ENCODE assay signal across 25 cellular contexts in the genomic region with DNA sequence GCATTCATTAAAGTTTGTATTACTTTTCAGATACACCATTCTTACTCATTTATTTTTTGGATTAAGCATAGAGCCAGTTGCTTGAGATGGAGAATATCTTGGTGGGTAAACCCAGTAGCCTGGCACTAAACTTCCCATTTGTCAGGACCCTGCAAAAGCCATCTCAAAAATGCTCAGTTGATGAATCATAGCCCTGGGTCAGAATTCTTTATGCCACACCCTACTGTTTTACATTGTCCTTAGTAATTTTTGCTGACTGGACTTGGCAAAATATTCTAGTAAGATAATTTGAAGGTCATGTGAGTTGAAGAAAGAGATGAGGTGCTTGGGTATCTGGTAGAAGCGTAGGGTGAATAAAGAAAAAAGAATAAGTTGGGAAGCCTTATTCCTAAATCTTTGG. TPM values are rescaled to one million over a fixed set of nuclear protein-coding genes. Genes with fewer than 3 reads are reported as not detected.
"Had no signal": no experiment of that assay in that cellular context is flagged by ENCODE, and none has a peak within 500 bp of the region (broad histone marks: within the 10 kb centered on the region; RNA-seq: fewer than 3 reads in every experiment).

No MANE protein-coding gene starts in this region.

- H3K4me2 ChIP-seq: hepatocyte, smooth muscle cell had no signal

- H3K79me2 ChIP-seq: hepatocyte had no signal

- H3K9me3 ChIP-seq: testis had no signal

- ATAC-seq: activated CD8-positive, alpha-beta T cell treated with anti-CD3 and anti-CD28 coated beads, Interleukin-2, amount 10 ng/mL, durations not matched to agents 7 days and 5 days; activated naive CD8-positive, alpha-beta T cell treated with anti-CD3 and anti-CD28 coated beads, Interleukin-2, amount 50 U/mL, for 24 hours; body of pancreas; left lung; naive thymus-derived CD4-positive, alpha-beta T cell; sciatic nerve had no signal

- H3K27ac ChIP-seq: body of pancreas, hepatocyte, left lung had no signal

- H3K4me1 ChIP-seq: body of pancreas, left lung had no signal

- FAIRE-seq: frontal cortex had no signal

- H3K36me3 ChIP-seq: left lung had no signal

- H2AFZ ChIP-seq: hepatocyte had no signal

- DNase-seq: activated CD4-positive, alpha-beta T cell treated with anti-CD3 and anti-CD28 coated beads, Interleukin-2, amount 50 U/mL, for 1 hour; activated CD4-positive, CD25-positive, alpha-beta regulatory T cell treated with anti-CD3 and anti-CD28 coated beads, Interleukin-2, amount 50 U/mL, for 72 hours; activated CD8-positive, alpha-beta T cell treated with anti-CD3 and anti-CD28 coated beads, Interleukin-2, amount 10 ng/mL, durations not matched to agents 7 days and 5 days; activated gamma-delta T cell; activated naive CD4-positive, alpha-beta T cell treated with anti-CD3 and anti-CD28 coated beads, Interleukin-2, amount 50 U/mL, for 16 hours; activated naive CD8-positive, alpha-beta T cell treated with anti-CD3 and anti-CD28 coated beads, Interleukin-2, amount 50 U/mL, for 24 hours; anterior cingulate cortex; body of pancreas; central memory CD4-positive, alpha-beta T cell; dermis blood vessel endothelial cell; effector CD8-positive, alpha-beta T cell; glutamatergic neuron; kidney glomerular epithelial cell; left lung; naive thymus-derived CD4-positive, alpha-beta T cell; occipital lobe; stimulated activated CD4-positive, alpha-beta T cell treated with anti-CD3 and anti-CD28 coated beads, Interleukin-2, amount 100 ng/mL, for 48 hours; stimulated activated naive CD4-positive, alpha-beta T cell; testis had no signal

- H3K4me3 ChIP-seq: body of pancreas, hepatocyte, left lung, smooth muscle cell, testis had no signal

- H3K27me3 ChIP-seq: body of pancreas, hepatocyte, left lung, testis had no signal

RNA-seq across cellular contexts. Expression of gene C7, which starts 50.7 kb away (rescaled TPM):
- total RNA-seq: activated CD8-positive, alpha-beta T cell treated with anti-CD3 and anti-CD28 coated beads, Interleukin-2, amount 10 ng/mL, durations not matched to agents 7 days and 5 days; activated T-helper 1 cell treated with anti-CD3 and anti-CD28 coated beads, Interleukin-12 subunit alpha, Interleukin-12 subunit beta, Interleukin-2, Interleukin-4 antibody, amounts not matched to agents 30 ng/mL and 10 ng/mL and 1 ng/mL, durations not matched to agents 14 hours and 24 hours and 36 hours; naive thymus-derived CD4-positive, alpha-beta T cell; smooth muscle cell; T-helper 1 cell treated with Interleukin-12 subunit alpha and Interleukin-12 subunit beta and Interleukin-4 antibody, amounts not matched to agents 30 ng/mL and 1 ng/mL, for 36 hours had no signal
- polyA plus RNA-seq: naive thymus-derived CD4-positive, alpha-beta T cell had no signal
